Comparison of ENCODE assay signal across 7 cellular contexts in genomic region chr4:88750369-88750768, GRCh38.
"Had no signal": no experiment of that assay in that cellular context is flagged by ENCODE, and none has a peak within 500 bp of the region (broad histone marks: within the 10 kb centered on the region; RNA-seq: fewer than 3 reads in every experiment).

No MANE protein-coding gene starts in this region.

- H3K36me3 Mint-ChIP-seq: IgD-negative memory B cell had no signal

- ATAC-seq: HepG2, K562 had no signal

- H3K4me3 Mint-ChIP-seq: IgD-negative memory B cell had no signal

- H3K27me3 Mint-ChIP-seq: IgD-negative memory B cell had no signal

- H3K9me3 Mint-ChIP-seq: IgD-negative memory B cell had no signal

- H3K9ac ChIP-seq: KMS-11 had no signal

- H3K27ac ChIP-seq: HL-60, KMS-11 had no signal

- DNase-seq: KBM-7, KG1 had no signal

- H3K4me2 ChIP-seq: KMS-11 had no signal

- H3K27ac Mint-ChIP-seq: IgD-negative memory B cell had no signal

- H3K4me3 ChIP-seq: K562 had no signal
